Comparison of ENCODE assay signal across 26 cellular contexts in genomic region chr13:35761440-35762252, GRCh38.
"Had no signal": no experiment of that assay in that cellular context is flagged by ENCODE, and none has a peak within 500 bp of the region (broad histone marks: within the 10 kb centered on the region; RNA-seq: fewer than 3 reads in every experiment).

No MANE protein-coding gene starts in this region.

- H3K27me3 ChIP-seq: brain microvascular endothelial cell, MG63 had no signal

- H3K36me3 ChIP-seq: brain microvascular endothelial cell, MG63 had no signal

- H3K4me3 Mint-ChIP-seq: activated CD4-positive, alpha-beta memory T cell treated with anti-CD3 and anti-CD28 coated beads, Interleukin-2, amount 10 ng/mL, durations not matched to agents 7 days and 5 days; activated CD4-positive, alpha-beta T cell treated with anti-CD3 and anti-CD28 coated beads, Interleukin-2, amount 10 ng/mL, durations not matched to agents 7 days and 5 days; activated T-cell treated with anti-CD3 and anti-CD28 coated beads, Interleukin-2, amount 50 U/mL, for 72 hours; T-cell had no signal

- H3K27me3 Mint-ChIP-seq: activated CD4-positive, alpha-beta memory T cell treated with anti-CD3 and anti-CD28 coated beads, Interleukin-2, amount 10 ng/mL, durations not matched to agents 7 days and 5 days; activated CD4-positive, alpha-beta T cell treated with anti-CD3 and anti-CD28 coated beads, Interleukin-2, amount 10 ng/mL, durations not matched to agents 7 days and 5 days had no signal

- FAIRE-seq: colon, RCC 7860 had no signal

- H3K4me1 Mint-ChIP-seq: activated CD4-positive, alpha-beta memory T cell treated with anti-CD3 and anti-CD28 coated beads, Interleukin-2, amount 10 ng/mL, durations not matched to agents 7 days and 5 days; activated CD4-positive, alpha-beta T cell treated with anti-CD3 and anti-CD28 coated beads, Interleukin-2, amount 10 ng/mL, durations not matched to agents 7 days and 5 days; T-cell had no signal

- H3K9me3 ChIP-seq: MG63 had no signal

- H3K36me3 Mint-ChIP-seq: activated naive CD4-positive, alpha-beta T cell treated with anti-CD3 and anti-CD28 coated beads, Interleukin-2, amount 50 U/mL, for 72 hours; T-cell had no signal

- H3K27ac Mint-ChIP-seq: activated CD4-positive, alpha-beta memory T cell treated with anti-CD3 and anti-CD28 coated beads, Interleukin-2, amount 10 ng/mL, durations not matched to agents 7 days and 5 days; activated CD4-positive, alpha-beta T cell treated with anti-CD3 and anti-CD28 coated beads, Interleukin-2, amount 10 ng/mL, durations not matched to agents 7 days and 5 days; activated naive CD4-positive, alpha-beta T cell treated with anti-CD3 and anti-CD28 coated beads, Interleukin-2, amount 50 U/mL, for 72 hours; activated T-cell treated with anti-CD3 and anti-CD28 coated beads, Interleukin-2, amount 50 U/mL, for 72 hours; activated T-helper 2 cell treated with anti-CD3 and anti-CD28 coated beads, Interferon-gamma antibody, Interleukin-2, Interleukin-4, amounts not matched to agents 10 μg/mL and 5 μg/mL and 100 μg/mL, durations not matched to agents 14 hours and 24 hours and 36 hours; T-cell had no signal

- DNase-seq: activated CD4-positive, alpha-beta memory T cell treated with anti-CD3 and anti-CD28 coated beads, Interleukin-2, amount 10 ng/mL, durations not matched to agents 7 days and 5 days; activated CD4-positive, alpha-beta T cell treated with anti-CD3 and anti-CD28 coated beads, Interleukin-2, amount 10 ng/mL, durations not matched to agents 7 days and 5 days; activated CD4-positive, CD25-positive, alpha-beta regulatory T cell; activated T-cell treated with anti-CD3 and anti-CD28 coated beads for 4 hours; activated T-cell treated with anti-CD3 and anti-CD28 coated beads, Interleukin-2, amount 50 U/mL, for 72 hours; amygdala; brain microvascular endothelial cell; cerebellar nuclear complex; MG63; MV-4-11; NCI-H1092 treated with DMSO at 0.1 percent for 48 hours; NCI-H1417 treated with DMSO at 0.1 percent for 48 hours; NCI-H1694; NCI-H2029; NCI-H345; NCI-H69; NK-92 treated with Interleukin-12 subunit alpha and Interleukin-12 subunit beta, amount 100 ng/mL, for 24 hours; PC-3; SIG-M5; T-cell had no signal

- H3K27ac ChIP-seq: brain microvascular endothelial cell, SK-N-MC, VCaP had no signal

- ATAC-seq: activated naive CD4-positive, alpha-beta T cell treated with anti-CD3 and anti-CD28 coated beads, Interleukin-2, amount 50 U/mL, for 72 hours; activated T-cell treated with anti-CD3 and anti-CD28 coated beads, Interleukin-2, amount 50 U/mL, for 72 hours; PC-3; T-cell had no signal

- H3K4me3 ChIP-seq: MG63, SK-N-MC had no signal
